8 cellular contexts compared by ENCODE assay signal in genomic region chr17:80678621-80679020, GRCh38.
A peak's percentile ranks its signal among the peaks of the same experiment; 100 is the strongest.
DNase-seq lines count a peak whose midpoint lies in the region; ATAC-seq and TF ChIP-seq lines count a peak whose summit lies in the region.
"Had no signal": no experiment of that assay in that cellular context is flagged by ENCODE, and none has a peak within 500 bp of the region (broad histone marks: within the 10 kb centered on the region; RNA-seq: fewer than 3 reads in every experiment).

No MANE protein-coding gene starts in this region.

- no peak for TF ChIP-seq POLR2A in HCT116 (IDR thresholded peaks at IDR 0.05; ENCODE audit: borderline replicate concordance, extremely low read depth, insufficient read depth, insufficient read length)

- no peak overlapping the region for H2AFZ ChIP-seq in HCT116 (ENCODE audit: low read depth, low read length, poor library complexity, severe bottlenecking)

- POLR2A ChIA-PET in HCT116 (lab: Charles Lee) = no interaction called here

- intact Hi-C loops in HCT116 (cut with micrococcal nuclease) = no loop called here

- H3K79me2 ChIP-seq in HCT116 (ENCODE audit: insufficient read depth, low read length) = peaks cover 76% of the 10 kb centered on the region

- BruUV-seq in HCT116 (replicated peaks; lab: Mats Ljungman, UMichigan) = no TSS peak

- TF ChIP-seq CTCF in HCT116 (IDR thresholded peaks at IDR 0.05 in 2 of 3, conservative IDR thresholded peaks at IDR 0.05 in 1 of 3; ENCODE audit: borderline replicate concordance in 1 of 3, insufficient read depth in 1 of 3, low read depth in 2 of 3, low read length in 2 of 3) (0 out of 6 replicates have a peak, but pooled peaks of 1 of the 3 experiments have one; percentile 3), fibroblast of mammary gland (conservative IDR thresholded peaks at IDR 0.05; ENCODE audit: control insufficient read depth, insufficient read depth, low read depth, low read length) (no peak)

- H4K20me1 ChIP-seq in HCT116 (ENCODE audit: insufficient read depth) = peaks cover 14% of the 10 kb centered on the region; the same call in 1 of the 2 replicates

- no peak for DNase-seq in HCT116 (ENCODE audit: low read depth, low spot score)
- peak; percentile 82 for DNase-seq in activated CD4-positive, alpha-beta T cell treated with anti-CD3 and anti-CD28 coated beads for 48 hours
- DNase-seq in fibroblast of mammary gland (ENCODE audit: low read depth) = peak; percentile 44
- DNase-seq in stimulated activated CD4-positive, alpha-beta T cell treated with anti-CD3 and anti-CD28 coated beads, TNF-alpha, amount 100 ng/mL, for 24 hours (ENCODE audit: low read depth in 3 of 3) = peak; percentile 19 to 46 (median 23)
- no peak for DNase-seq in cortex of kidney (lab: John Stamatoyannopoulos, UW)
- DNase-seq in GF-D8 (lab: John Stamatoyannopoulos, UW) = no peak
- no peak for DNase-seq in COLO829 (ENCODE audit: low spot score)

- no peak for TF ChIP-seq RAD21 in HCT116 (IDR thresholded peaks at IDR 0.05; ENCODE audit: low read depth)

- H3K9ac ChIP-seq in HCT116 (ENCODE audit: low read length) = no peak overlapping the region

- H3K27ac ChIP-seq in HCT116 (ENCODE audit: low read depth, low read length) = no peak overlapping the region
- H3K27ac ChIP-seq: HL-60 had no signal

- H3K9me3 ChIP-seq in HCT116 (ENCODE audit: control insufficient read depth in 1 of 2, insufficient read depth in 1 of 2, low read depth in 1 of 2, low read length in 2 of 2) = no peaks in the 10 kb centered on the region

- 0 out of 2 replicates have a peak, but pooled peaks have one; percentile 45 for ATAC-seq in HCT116

- no peaks in the 10 kb centered on the region for H3K9me2 ChIP-seq in HCT116 (ENCODE audit: insufficient read depth)

- H3K4me2 ChIP-seq in HCT116 (ENCODE audit: low read length) = no peak overlapping the region

- H3K4me3 ChIP-seq in HCT116 (replicated peaks in 1 of 2; ENCODE audit: low read depth in 1 of 2, low read length in 2 of 2) (no peak overlapping the region), fibroblast of mammary gland (ENCODE audit: control insufficient read depth, low read depth, low read length) (no peak overlapping the region)

- H3K27me3 ChIP-seq in HCT116 (ENCODE audit: insufficient read depth, low read length) = no peaks in the 10 kb centered on the region

- RAD21 ChIA-PET in HCT116 (lab: Charles Lee; ENCODE audit: low non-redundant PET in 1 of 2, low total read pairs in 2 of 2, uncharacterized antibody in 2 of 2, unreplicated experiment in 2 of 2) = no interaction called here

- no peaks in the 10 kb centered on the region for H3K36me3 ChIP-seq in HCT116 (ENCODE audit: control insufficient read depth in 1 of 2, insufficient read depth in 2 of 2, low read length in 2 of 2)

- H3K4me1 ChIP-seq in HCT116 (ENCODE audit: control insufficient read depth in 1 of 2, insufficient read depth in 2 of 2, low read length in 2 of 2) = peaks cover 0 to 22% of the 10 kb centered on the region in 2 experiments; a peak in 3 of 4 replicates

- CTCF ChIA-PET in HCT116 (lab: Charles Lee) = no interaction called here

TF ChIP-seq in HCT116, 20 proteins besides CTCF, POLR2A, EP300 and RAD21:
- TF ChIP-seq TCF7L2 (IDR thresholded peaks at IDR 0.05; ENCODE audit: borderline replicate concordance, extremely low read depth, insufficient read depth, insufficient read length) (no peak), YY1 (IDR thresholded peaks at IDR 0.05; ENCODE audit: extremely low read depth, insufficient replicate concordance, low read depth, low read length) (no peak), FOSL1 (IDR thresholded peaks at IDR 0.05; ENCODE audit: low read depth) (no peak), POLR2AphosphoS5 (IDR thresholded peaks at IDR 0.05; ENCODE audit: low read depth, low read length) (no peak), ZFX (IDR thresholded peaks at IDR 0.05) (no peak)
TF ChIP-seq in HCT116: peak in this region for 0.

Comparison
In these comparisons a context has a peak if more than half of its experiments do, and no peak if none do; other contexts are left out.
1. DNase-seq: peak in activated CD4-positive, alpha-beta T cell treated with anti-CD3 and anti-CD28 coated beads for 48 hours (single experiment), fibroblast of mammary gland (single experiment) and stimulated activated CD4-positive, alpha-beta T cell treated with anti-CD3 and anti-CD28 coated beads, TNF-alpha, amount 100 ng/mL, for 24 hours (3 of 3); none in HCT116 (single experiment), cortex of kidney (single experiment), GF-D8 (single experiment) and COLO829 (single experiment).